1 cellular context compared by ENCODE assay signal in the genomic region with DNA sequence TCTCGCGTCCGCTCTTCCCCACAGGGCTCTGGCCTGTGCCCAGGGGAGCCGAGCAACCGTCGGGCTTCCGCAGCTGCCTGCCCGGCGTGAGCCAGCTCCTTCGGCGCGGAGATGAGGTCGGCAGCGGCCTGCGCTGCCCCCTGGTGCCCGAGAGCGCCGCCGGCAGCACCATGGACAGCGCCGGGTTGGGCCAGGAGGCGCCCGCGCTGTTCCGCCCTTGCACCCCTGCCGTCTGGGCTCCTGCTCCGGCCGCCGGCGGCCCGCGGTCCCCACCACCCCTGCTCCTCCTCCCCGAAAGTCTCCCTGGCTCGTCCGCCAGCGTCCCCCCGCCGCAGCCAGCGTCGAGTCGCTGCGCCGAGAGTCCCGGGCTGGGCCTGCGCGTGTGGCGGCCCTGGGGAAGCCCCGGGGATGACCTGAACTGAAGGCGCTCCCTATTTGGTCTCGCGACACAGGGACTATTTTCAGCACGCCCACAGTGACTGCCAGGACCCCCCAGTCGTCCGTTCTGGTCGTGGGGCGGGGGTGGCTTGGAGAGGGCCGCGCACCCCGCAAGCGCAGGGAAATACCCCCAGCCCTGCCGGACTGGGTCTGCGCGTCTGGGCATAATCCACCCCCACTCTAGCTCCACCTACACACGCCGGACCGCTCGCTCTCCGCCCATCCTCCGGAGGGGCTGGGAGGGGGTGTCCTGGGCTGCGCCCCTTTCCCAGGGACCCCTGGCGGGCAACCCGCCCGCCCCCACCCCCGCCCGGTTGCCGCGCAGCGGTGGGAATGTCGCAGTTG.
TF ChIP-seq lines count a peak whose summit lies in the region.

No MANE protein-coding gene starts in this region.

TF ChIP-seq in K562, 482 proteins besides CTCF, POLR2A, EP300 and RAD21 (continued from another document and continues in another):
- TF ChIP-seq STAT6 (CRISPR knock-in tag; IDR thresholded peaks at IDR 0.05) (peak; percentile 88; the same call in 1 of the 2 replicates), TAF1 (IDR thresholded peaks at IDR 0.05; ENCODE audit: control insufficient read depth, extremely low read depth, insufficient read depth, low read length, severe bottlenecking) (peak; percentile 28), MAFF (IDR thresholded peaks at IDR 0.05; ENCODE audit: low read length) (no peak), HCFC1 (IDR thresholded peaks at IDR 0.05; ENCODE audit: low read depth, low read length) (peak; percentile 54; the same call in 1 of the 2 replicates), AFF4 (CRISPR knock-in tag; IDR thresholded peaks at IDR 0.05) (peak; percentile 99), CHCHD3 (CRISPR knock-in tag; IDR thresholded peaks at IDR 0.05) (no peak), PCBP1 (IDR thresholded peaks at IDR 0.05; ENCODE audit: low read depth, low read length, poor library complexity, severe bottlenecking) (peak; percentile 97), TARDBP (IDR thresholded peaks at IDR 0.05) (0 out of 2 replicates have a peak, but pooled peaks have one; percentile 58), MCM3 (IDR thresholded peaks at IDR 0.05) (no peak), BCLAF1 (IDR thresholded peaks at IDR 0.05; ENCODE audit: borderline replicate concordance in 1 of 2, control insufficient read depth in 1 of 2, low read depth in 2 of 2, low read length in 1 of 2) (no peak), ZNF609 (CRISPR knock-in tag; IDR thresholded peaks at IDR 0.05; ENCODE audit: borderline replicate concordance) (peak; percentile 89; the same call in 1 of the 2 replicates), ELF2 (CRISPR knock-in tag; IDR thresholded peaks at IDR 0.05) (peak; percentile 26; the same call in 1 of the 2 replicates), NR2F6 (CRISPR knock-in tag; IDR thresholded peaks at IDR 0.05) (no peak), FOXM1 (IDR thresholded peaks at IDR 0.05; ENCODE audit: low read depth) (no peak), FOXM1 (CRISPR knock-in tag; IDR thresholded peaks at IDR 0.05; ENCODE audit: low read depth) (peak; percentile 98), PHF8 (IDR thresholded peaks at IDR 0.05; ENCODE audit: borderline replicate concordance, low read length) (no peak), SMC3 (conservative IDR thresholded peaks at IDR 0.05; ENCODE audit: insufficient read depth, low read depth, low read length) (peak; percentile 90), SMAD3 (CRISPR knock-in tag; conservative IDR thresholded peaks at IDR 0.05) (peak; percentile 73; the same call in 1 of the 2 replicates), TCF3 (CRISPR knock-in tag; IDR thresholded peaks at IDR 0.05) (peak; percentile 60), ZNF224 (CRISPR knock-in tag; IDR thresholded peaks at IDR 0.05) (peak; percentile 90; the same call in 1 of the 2 replicates), ZBED1 (IDR thresholded peaks at IDR 0.05) (no peak), ZNF24 (IDR thresholded peaks at IDR 0.05) (peak; percentile 33; the same call in 1 of the 2 replicates), ZNF175 (CRISPR knock-in tag; IDR thresholded peaks at IDR 0.05; ENCODE audit: low read depth) (no peak), NBN (IDR thresholded peaks at IDR 0.05; ENCODE audit: low read depth) (no peak), ZC3H4 (CRISPR knock-in tag; IDR thresholded peaks at IDR 0.05; ENCODE audit: borderline replicate concordance) (no peak), ZNF511 (CRISPR knock-in tag; IDR thresholded peaks at IDR 0.05) (peak; percentile 100), MTA3 (IDR thresholded peaks at IDR 0.05; ENCODE audit: borderline replicate concordance) (peak; percentile 33; the same call in 1 of the 2 replicates)
- TF ChIP-seq, protein P1, sequence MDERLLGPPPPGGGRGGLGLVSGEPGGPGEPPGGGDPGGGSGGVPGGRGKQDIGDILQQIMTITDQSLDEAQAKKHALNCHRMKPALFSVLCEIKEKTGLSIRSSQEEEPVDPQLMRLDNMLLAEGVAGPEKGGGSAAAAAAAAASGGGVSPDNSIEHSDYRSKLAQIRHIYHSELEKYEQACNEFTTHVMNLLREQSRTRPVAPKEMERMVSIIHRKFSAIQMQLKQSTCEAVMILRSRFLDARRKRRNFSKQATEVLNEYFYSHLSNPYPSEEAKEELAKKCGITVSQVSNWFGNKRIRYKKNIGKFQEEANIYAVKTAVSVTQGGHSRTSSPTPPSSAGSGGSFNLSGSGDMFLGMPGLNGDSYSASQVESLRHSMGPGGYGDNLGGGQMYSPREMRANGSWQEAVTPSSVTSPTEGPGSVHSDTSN (CRISPR knock-in tag; IDR thresholded peaks at IDR 0.05; ENCODE audit: low read depth): peak; percentile 40; the same call in 1 of the 2 replicates
- TF ChIP-seq, protein P1 (tag; conservative IDR thresholded peaks at IDR 0.05; ENCODE audit: low read depth): no peak
- TF ChIP-seq, protein P2, sequence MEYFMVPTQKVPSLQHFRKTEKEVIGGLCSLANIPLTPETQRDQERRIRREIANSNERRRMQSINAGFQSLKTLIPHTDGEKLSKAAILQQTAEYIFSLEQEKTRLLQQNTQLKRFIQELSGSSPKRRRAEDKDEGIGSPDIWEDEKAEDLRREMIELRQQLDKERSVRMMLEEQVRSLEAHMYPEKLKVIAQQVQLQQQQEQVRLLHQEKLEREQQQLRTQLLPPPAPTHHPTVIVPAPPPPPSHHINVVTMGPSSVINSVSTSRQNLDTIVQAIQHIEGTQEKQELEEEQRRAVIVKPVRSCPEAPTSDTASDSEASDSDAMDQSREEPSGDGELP (CRISPR knock-in tag; IDR thresholded peaks at IDR 0.05; ENCODE audit: borderline replicate concordance): peak; percentile 92
- TF ChIP-seq, protein P3, sequence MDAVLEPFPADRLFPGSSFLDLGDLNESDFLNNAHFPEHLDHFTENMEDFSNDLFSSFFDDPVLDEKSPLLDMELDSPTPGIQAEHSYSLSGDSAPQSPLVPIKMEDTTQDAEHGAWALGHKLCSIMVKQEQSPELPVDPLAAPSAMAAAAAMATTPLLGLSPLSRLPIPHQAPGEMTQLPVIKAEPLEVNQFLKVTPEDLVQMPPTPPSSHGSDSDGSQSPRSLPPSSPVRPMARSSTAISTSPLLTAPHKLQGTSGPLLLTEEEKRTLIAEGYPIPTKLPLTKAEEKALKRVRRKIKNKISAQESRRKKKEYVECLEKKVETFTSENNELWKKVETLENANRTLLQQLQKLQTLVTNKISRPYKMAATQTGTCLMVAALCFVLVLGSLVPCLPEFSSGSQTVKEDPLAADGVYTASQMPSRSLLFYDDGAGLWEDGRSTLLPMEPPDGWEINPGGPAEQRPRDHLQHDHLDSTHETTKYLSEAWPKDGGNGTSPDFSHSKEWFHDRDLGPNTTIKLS (IDR thresholded peaks at IDR 0.05; ENCODE audit: borderline replicate concordance, low read depth): no peak
